In the genomic region with DNA sequence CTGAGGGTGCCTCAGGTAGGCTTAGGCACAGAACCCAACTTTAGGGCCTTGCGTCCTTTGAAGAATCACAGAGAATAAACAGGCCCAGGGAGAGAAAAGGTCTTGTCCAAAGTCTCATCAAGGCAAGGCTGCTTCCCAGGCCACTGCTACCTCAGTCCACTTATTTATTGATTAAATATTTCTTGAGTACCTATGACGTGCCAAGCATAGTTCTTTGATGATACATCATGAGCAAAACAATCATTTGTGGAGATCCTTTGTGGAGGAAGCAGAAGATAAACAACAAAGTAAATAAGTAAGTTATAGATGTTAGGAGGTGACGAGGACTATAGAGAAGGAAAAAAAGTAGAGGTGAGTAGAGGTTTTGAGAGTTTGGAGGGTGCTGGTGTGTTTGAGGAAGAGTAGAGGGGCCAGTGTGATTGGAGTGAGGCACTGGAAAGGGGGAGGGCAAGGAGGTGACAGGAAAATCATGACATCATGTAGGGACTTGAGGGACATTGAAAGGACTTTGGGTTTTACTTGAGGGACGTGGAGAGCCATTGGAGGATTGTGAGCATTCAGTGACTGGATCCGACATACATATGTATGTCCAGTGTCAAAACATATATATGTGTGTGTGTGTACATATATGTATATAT, we compare ENCODE assay signal across 23 cellular contexts. TPM values are rescaled to one million over a fixed set of nuclear protein-coding genes. Genes with fewer than 3 reads are reported as not detected.
DNase-seq lines count a peak whose midpoint lies in the region; ATAC-seq, FAIRE-seq and TF ChIP-seq lines count a peak whose summit lies in the region.
"Had no signal": no experiment of that assay in that cellular context is flagged by ENCODE, and none has a peak within 500 bp of the region (broad histone marks: within the 10 kb centered on the region; RNA-seq: fewer than 3 reads in every experiment).

No MANE protein-coding gene starts in this region.

- WGBS in HepG2 (ENCODE audit: low lambda C conversion rate), result 26% methylated on average over 5 of the region's 5 CpGs
- WGBS in right lobe of liver (ENCODE audit: insufficient coverage, low coverage, low lambda C conversion rate, missing lambda C conversion rate), result 80% methylated on average over 4 of the region's 5 CpGs
- 89% methylated on average over 5 of the region's 5 CpGs for WGBS in urinary bladder

- H3K36me3 ChIP-seq in HepG2 (replicated peaks in 1 of 2; ENCODE audit: control insufficient read depth in 1 of 2, insufficient read depth in 2 of 2, low read length in 2 of 2), result no peaks in the 10 kb centered on the region
- no peaks in the 10 kb centered on the region for H3K36me3 ChIP-seq in right lobe of liver
- H3K36me3 ChIP-seq in duodenal mucosa (ENCODE audit: control insufficient read depth in 1 of 2, insufficient read depth in 2 of 2, low read length in 2 of 2), result no peaks in the 10 kb centered on the region
- no peaks in the 10 kb centered on the region for H3K36me3 ChIP-seq in neural progenitor cell
- no peaks in the 10 kb centered on the region for H3K36me3 ChIP-seq in urinary bladder (ENCODE audit: insufficient read depth)
- H3K36me3 ChIP-seq: right atrium auricular region, tibial nerve had no signal

- TF ChIP-seq EP300 in HepG2 (IDR thresholded peaks at IDR 0.05; ENCODE audit: low read depth in 2 of 2, low read length in 2 of 2) (peak in 1 of 2 experiments; percentile 42; a peak in 1 of 4 replicates), HepG2 (CRISPR knock-in tag; IDR thresholded peaks at IDR 0.05; ENCODE audit: borderline replicate concordance) (no peak)

- H3K27ac ChIP-seq in HepG2 (ENCODE audit: extremely low read length, insufficient read depth, low read length), result no peak overlapping the region
- no peak overlapping the region for H3K27ac ChIP-seq in right lobe of liver
- peak overlapping the region; percentile 68 for H3K27ac ChIP-seq in duodenal mucosa (ENCODE audit: low read depth, low read length)
- no peak overlapping the region for H3K27ac ChIP-seq in neural progenitor cell
- peak overlapping the region; percentile 11 for H3K27ac ChIP-seq in urinary bladder (ENCODE audit: low read depth)
- H3K27ac ChIP-seq: dorsolateral prefrontal cortex, right atrium auricular region, tibial nerve had no signal

- ATAC-seq in HepG2 (no peak), right lobe of liver (no peak)
- no peak for ATAC-seq in activated T-cell treated with anti-CD3 and anti-CD28 coated beads, Interleukin-2, amount 50 U/mL, for 4 hours
- ATAC-seq: activated CD8-positive, alpha-beta T cell treated with anti-CD3 and anti-CD28 coated beads, Interleukin-2, amount 10 ng/mL, durations not matched to agents 7 days and 5 days; stimulated activated naive B cell treated with anti-CD40 and anti-IgM and Interleukin-4, amounts not matched to agents 10 μg/mL and 1 μg/mL and 100 μg/mL, for 72 hours had no signal

- CTCF ChIA-PET in HepG2 (lab: Yijun Ruan, JAX; ENCODE audit: low intra/inter-chr PET ratio, low total read pairs), result no interaction called here

- H3K79me2 ChIP-seq in HepG2 (ENCODE audit: insufficient read depth, low read length) (no peaks in the 10 kb centered on the region), neural progenitor cell (ENCODE audit: low read depth) (no peaks in the 10 kb centered on the region)

- H4K20me1 ChIP-seq in HepG2 (ENCODE audit: insufficient read depth, low read length), result no peaks in the 10 kb centered on the region
- H4K20me1 ChIP-seq in neural progenitor cell (ENCODE audit: low read depth), result no peaks in the 10 kb centered on the region

- H3K27me3 Mint-ChIP-seq in neural progenitor cell (ENCODE audit: insufficient read depth, low read depth), result peaks cover 3% of the 10 kb centered on the region
- H3K27me3 Mint-ChIP-seq in activated T-cell treated with anti-CD3 and anti-CD28 coated beads, Interleukin-2, amount 50 U/mL, for 4 hours (ENCODE audit: low read depth), result no peaks in the 10 kb centered on the region
- H3K27me3 Mint-ChIP-seq: activated naive CD8-positive, alpha-beta T cell treated with anti-CD3 and anti-CD28 coated beads, Interleukin-2, amount 10 ng/mL, durations not matched to agents 7 days and 5 days; CD4-positive, alpha-beta memory T cell; stimulated activated naive B cell treated with anti-CD40 and anti-IgM and Interleukin-4, amounts not matched to agents 10 μg/mL and 1 μg/mL and 100 μg/mL, for 72 hours had no signal

- TF ChIP-seq RAD21 in HepG2 (CRISPR knock-in tag; IDR thresholded peaks at IDR 0.05), result no peak

- H3K4me2 ChIP-seq in HepG2 (ENCODE audit: low read depth, low read length), result peak overlapping the region; percentile 10
- H3K4me2 ChIP-seq in neural progenitor cell, result no peak overlapping the region

- H3K9ac ChIP-seq in HepG2 (ENCODE audit: insufficient read depth, low read depth, low read length) (no peak overlapping the region), duodenal mucosa (ENCODE audit: low read depth in 1 of 2, low read length in 2 of 2) (no peak overlapping the region), neural progenitor cell (no peak overlapping the region)

- in situ Hi-C loops in HepG2 (cut with HindIII; ENCODE audit: extremely low pct_ligation_motif_present, low pct_unique_long_range_greater_than_20kb), result no loop called here

- H3F3A ChIP-seq in neural progenitor cell (ENCODE audit: low read depth), result no peaks in the 10 kb centered on the region

- H3K4me1 Mint-ChIP-seq in neural progenitor cell, result no peaks in the 10 kb centered on the region
- peaks cover 2% of the 10 kb centered on the region for H3K4me1 Mint-ChIP-seq in activated T-cell treated with anti-CD3 and anti-CD28 coated beads, Interleukin-2, amount 50 U/mL, for 4 hours (ENCODE audit: low read depth)

- H3K9me3 Mint-ChIP-seq in neural progenitor cell, result peaks cover 5% of the 10 kb centered on the region
- H3K9me3 Mint-ChIP-seq in activated T-cell treated with anti-CD3 and anti-CD28 coated beads, Interleukin-2, amount 50 U/mL, for 4 hours, result no peaks in the 10 kb centered on the region
- H3K9me3 Mint-ChIP-seq: activated naive CD8-positive, alpha-beta T cell treated with anti-CD3 and anti-CD28 coated beads, Interleukin-2, amount 10 ng/mL, durations not matched to agents 7 days and 5 days; activated T-helper 1 cell treated with anti-CD3 and anti-CD28 coated beads, Interleukin-12 subunit alpha, Interleukin-12 subunit beta, Interleukin-2, Interleukin-4 antibody, amounts not matched to agents 30 ng/mL and 10 ng/mL and 1 ng/mL, durations not matched to agents 14 hours and 24 hours and 36 hours; stimulated activated naive B cell treated with anti-CD40 and anti-IgM and Interleukin-4, amounts not matched to agents 10 μg/mL and 1 μg/mL and 100 μg/mL, for 72 hours had no signal

- POLR2A ChIA-PET in HepG2 (lab: Yijun Ruan, JAX), result interaction anchor here (1.2 to 6.0 kb wide), 2 partner anchors 16 to 28 kb away, joined by 3 to 35 read pairs; partner anchors contain the start of gene CHMP4B

- TF ChIP-seq CTCF in HepG2 (CRISPR knock-in tag; IDR thresholded peaks at IDR 0.05), result no peak
- TF ChIP-seq CTCF in right lobe of liver (IDR thresholded peaks at IDR 0.05), result no peak
- TF ChIP-seq CTCF in neural progenitor cell (IDR thresholded peaks at IDR 0.05), result no peak

- peak overlapping the region; percentile 82 for H3K27ac Mint-ChIP-seq in neural progenitor cell
- H3K27ac Mint-ChIP-seq: activated CD8-positive, alpha-beta T cell treated with anti-CD3 and anti-CD28 coated beads, Interleukin-2, amount 10 ng/mL, durations not matched to agents 7 days and 5 days; activated naive CD8-positive, alpha-beta T cell treated with anti-CD3 and anti-CD28 coated beads, Interleukin-2, amount 10 ng/mL, durations not matched to agents 7 days and 5 days; activated T-helper 1 cell treated with anti-CD3 and anti-CD28 coated beads, Interleukin-12 subunit alpha, Interleukin-12 subunit beta, Interleukin-2, Interleukin-4 antibody, amounts not matched to agents 30 ng/mL and 10 ng/mL and 1 ng/mL, durations not matched to agents 14 hours and 24 hours and 36 hours; stimulated activated naive B cell treated with anti-CD40 and anti-IgM and Interleukin-4, amounts not matched to agents 10 μg/mL and 1 μg/mL and 100 μg/mL, for 72 hours; WTC11 had no signal

- 0 out of 5 replicates have a peak, but pooled peaks cover 0 to 5% of the 10 kb centered on the region in 2 experiments for H3K27me3 ChIP-seq in HepG2 (ENCODE audit: control insufficient read depth in 1 of 2, insufficient read depth in 2 of 2, low read length in 2 of 2)
- H3K27me3 ChIP-seq in right lobe of liver, result no peaks in the 10 kb centered on the region
- no peaks in the 10 kb centered on the region for H3K27me3 ChIP-seq in duodenal mucosa (ENCODE audit: control insufficient read depth in 1 of 2, insufficient read depth in 2 of 2, low read length in 2 of 2)
- H3K27me3 ChIP-seq in neural progenitor cell, result no peaks in the 10 kb centered on the region
- H3K27me3 ChIP-seq: dorsolateral prefrontal cortex, right atrium auricular region, tibial nerve had no signal

- H3K9me3 ChIP-seq in HepG2 (ENCODE audit: low read length), result no peaks in the 10 kb centered on the region
- H3K9me3 ChIP-seq in right lobe of liver, result no peaks in the 10 kb centered on the region
- no peaks in the 10 kb centered on the region for H3K9me3 ChIP-seq in duodenal mucosa (ENCODE audit: control insufficient read depth in 1 of 2, low read length in 2 of 2)
- H3K9me3 ChIP-seq in neural progenitor cell (ENCODE audit: low read depth), result no peaks in the 10 kb centered on the region
- H3K9me3 ChIP-seq: right atrium auricular region, tibial nerve had no signal

- H3K4me1 ChIP-seq in HepG2 (ENCODE audit: insufficient read depth, low read length), result peaks cover 34% of the 10 kb centered on the region
- H3K4me1 ChIP-seq in right lobe of liver, result no peaks in the 10 kb centered on the region
- H3K4me1 ChIP-seq in duodenal mucosa (ENCODE audit: control insufficient read depth in 1 of 2, insufficient read depth in 2 of 2, low read length in 2 of 2), result peaks cover 17 to 25% of the 10 kb centered on the region in 2 donors
- no peaks in the 10 kb centered on the region for H3K4me1 ChIP-seq in neural progenitor cell
- no peaks in the 10 kb centered on the region for H3K4me1 ChIP-seq in urinary bladder (ENCODE audit: insufficient read depth)

- TF ChIP-seq POLR2A in HepG2 (IDR thresholded peaks at IDR 0.05; ENCODE audit: insufficient read depth in 1 of 2, low read depth in 2 of 2, low read length in 2 of 2) (no peak), right lobe of liver (IDR thresholded peaks at IDR 0.05) (no peak)

- FAIRE-seq in HepG2 (lab: Jason Lieb, UNC), result no peak
- FAIRE-seq: keratinocyte had no signal

- DNase-seq in HepG2 (ENCODE audit: low spot score), result peak; percentile 55
- DNase-seq in right lobe of liver, result no peak
- DNase-seq in neural progenitor cell (ENCODE audit: low spot score), result no peak
- no peak for DNase-seq in activated T-cell treated with anti-CD3 and anti-CD28 coated beads, Interleukin-2, amount 50 U/mL, for 4 hours
- no peak for DNase-seq in GM19240 (ENCODE audit: insufficient read length, low spot score)
- DNase-seq in NCI-H748 treated with DMSO at 0.1 percent for 48 hours (lab: John Stamatoyannopoulos, UW), result no peak
- DNase-seq: ACHN; activated CD8-positive, alpha-beta T cell treated with anti-CD3 and anti-CD28 coated beads, Interleukin-2, amount 10 ng/mL, durations not matched to agents 7 days and 5 days; activated naive CD8-positive, alpha-beta T cell treated with anti-CD3 and anti-CD28 coated beads, Interleukin-2, amount 10 ng/mL, durations not matched to agents 7 days and 5 days; CD4-positive, alpha-beta memory T cell; dorsolateral prefrontal cortex; mesenchymal stem cell; NCI-H1436 treated with DMSO at 0.1 percent for 48 hours; NCI-H446; SIG-M5; stimulated activated naive B cell treated with anti-CD40 and anti-IgM and Interleukin-4, amounts not matched to agents 10 μg/mL and 1 μg/mL and 100 μg/mL, for 72 hours had no signal

- H2AFZ ChIP-seq in HepG2 (ENCODE audit: low read length) (no peak overlapping the region), neural progenitor cell (replicated peaks) (no peak overlapping the region)

- H3K4me3 ChIP-seq in HepG2 (replicated peaks in 1 of 3; ENCODE audit: insufficient read depth in 1 of 3, low read depth in 2 of 3, low read length in 3 of 3) (no peak overlapping the region), right lobe of liver (no peak overlapping the region), duodenal mucosa (ENCODE audit: low read depth in 1 of 2, low read length in 2 of 2) (no peak overlapping the region), neural progenitor cell (no peak overlapping the region), urinary bladder (ENCODE audit: low read depth, low read length) (no peak overlapping the region)
- H3K4me3 ChIP-seq: dorsolateral prefrontal cortex, right atrium auricular region, tibial nerve had no signal

- no peak overlapping the region for H3K4me3 Mint-ChIP-seq in neural progenitor cell
- no peak overlapping the region for H3K4me3 Mint-ChIP-seq in activated T-cell treated with anti-CD3 and anti-CD28 coated beads, Interleukin-2, amount 50 U/mL, for 4 hours
- H3K4me3 Mint-ChIP-seq: activated CD8-positive, alpha-beta T cell treated with anti-CD3 and anti-CD28 coated beads, Interleukin-2, amount 10 ng/mL, durations not matched to agents 7 days and 5 days; activated naive CD8-positive, alpha-beta T cell treated with anti-CD3 and anti-CD28 coated beads, Interleukin-2, amount 10 ng/mL, durations not matched to agents 7 days and 5 days; activated T-helper 1 cell treated with anti-CD3 and anti-CD28 coated beads, Interleukin-12 subunit alpha, Interleukin-12 subunit beta, Interleukin-2, Interleukin-4 antibody, amounts not matched to agents 30 ng/mL and 10 ng/mL and 1 ng/mL, durations not matched to agents 14 hours and 24 hours and 36 hours; CD4-positive, alpha-beta memory T cell; stimulated activated naive B cell treated with anti-CD40 and anti-IgM and Interleukin-4, amounts not matched to agents 10 μg/mL and 1 μg/mL and 100 μg/mL, for 72 hours; WTC11 had no signal

- H3K36me3 Mint-ChIP-seq in neural progenitor cell, result no peaks in the 10 kb centered on the region
- no peaks in the 10 kb centered on the region for H3K36me3 Mint-ChIP-seq in activated T-cell treated with anti-CD3 and anti-CD28 coated beads, Interleukin-2, amount 50 U/mL, for 4 hours (ENCODE audit: insufficient read depth)
- H3K36me3 Mint-ChIP-seq: activated naive CD8-positive, alpha-beta T cell treated with anti-CD3 and anti-CD28 coated beads, Interleukin-2, amount 10 ng/mL, durations not matched to agents 7 days and 5 days; WTC11 had no signal

- intact Hi-C loops in HepG2 (cut with micrococcal nuclease; ENCODE audit: unreplicated experiment), result loop anchor here (10.0 kb wide), 1 partner anchor 278 kb away; no protein-coding TSS in a partner anchor
- intact Hi-C loops in right lobe of liver (cut with DNase I), result no loop called here

- no TSS peak for BruUV-seq in HepG2 (replicated peaks; lab: Mats Ljungman, UMichigan)

RNA-seq across cellular contexts. Expression of gene CHMP4B, which starts 14.1 kb away (rescaled TPM):
- total RNA-seq in HepG2 (2016; rRNA removed; fragmentation: Illumina TruSeq; extraction: Trizol) (40.1 and 55.7 TPM in 2 replicates), right lobe of liver (10 to 100 TPM; 21.0 to 40.8 (median 28.3) TPM), neural progenitor cell (ENCODE audit: low replicate concordance) (40.7 and 51.4 TPM in 2 replicates), urinary bladder (33.5 TPM)
- total RNA-seq in HepG2 (2016; cell fraction: cytosol; rRNA removed; fragmentation: Illumina TruSeq; extraction: Trizol; ENCODE audit: low read depth), result 21.5 and 22.5 TPM in 2 replicates
- 38.1 and 49.5 TPM in 2 replicates for total RNA-seq in HepG2 (2016; cell fraction: insoluble cytoplasmic fraction; rRNA removed; fragmentation: Illumina TruSeq; extraction: Trizol)
- total RNA-seq in HepG2 (2016; cell fraction: membrane; rRNA removed; fragmentation: Illumina TruSeq; extraction: Trizol), result 48.4 and 51.3 TPM in 2 replicates
- total RNA-seq in HepG2 (2016; cell fraction: nucleus; rRNA removed; fragmentation: Illumina TruSeq; extraction: Trizol), result 20.3 and 20.7 TPM in 2 replicates
- polyA plus RNA-seq in HepG2 (2011; rRNA removed) (45.6 and 53.3 TPM in 2 replicates), urinary bladder (193 TPM)
- polyA plus RNA-seq in HepG2 (2011; cell fraction: cytosol; rRNA removed), result 41.0 and 57.4 TPM in 2 replicates
- polyA plus RNA-seq in HepG2 (2011; cell fraction: nucleus; rRNA removed), result 16.8 and 22.7 TPM in 2 replicates
- polyA plus RNA-seq in HepG2 (2012), result 89.7 and 106 TPM in 2 replicates
- polyA plus RNA-seq in HepG2 (2016; cell fraction: cytosol; fragmentation: Illumina TruSeq; extraction: Trizol; ENCODE audit: low read depth), result 70.9 and 93.4 TPM in 2 replicates
- polyA plus RNA-seq in HepG2 (2016; cell fraction: insoluble cytoplasmic fraction; fragmentation: Illumina TruSeq; extraction: Trizol; ENCODE audit: low read depth), result 148 and 160 TPM in 2 replicates
- 107 and 129 TPM in 2 replicates for polyA plus RNA-seq in HepG2 (2016; cell fraction: membrane; fragmentation: Illumina TruSeq; extraction: Trizol; ENCODE audit: low read depth)
- polyA plus RNA-seq in HepG2 (2016; cell fraction: nucleus; fragmentation: Illumina TruSeq; extraction: Trizol; ENCODE audit: insufficient read depth, low read depth), result 88.7 and 93.2 TPM in 2 replicates
- polyA minus RNA-seq in HepG2 (2011; rRNA and poly(A)+ RNA removed; ENCODE audit: low replicate concordance), result 12.1 and 18.5 TPM in 2 replicates
- 23.5 and 28.2 TPM in 2 replicates for polyA minus RNA-seq in HepG2 (2011; cell fraction: cytosol; rRNA and poly(A)+ RNA removed)
- polyA minus RNA-seq in HepG2 (2011; cell fraction: nucleus; rRNA and poly(A)+ RNA removed), result 9.5 and 11.8 TPM in 2 replicates
- total RNA-seq in activated T-cell treated with anti-CD3 and anti-CD28 coated beads, Interleukin-2, amount 50 U/mL, for 4 hours, result 10 to 100 TPM; 71.1 to 80.0 (median 71.7) TPM

Comparison
In these comparisons a context has a peak if more than half of its experiments do, and no peak if none do; other contexts are left out.
1. H3K27ac ChIP-seq: peak in duodenal mucosa (single experiment) and urinary bladder (single experiment); none in HepG2 (single experiment), right lobe of liver (0 of 3) and neural progenitor cell (single experiment).